ENCODE assay signal across 21 cellular contexts in the genomic region with DNA sequence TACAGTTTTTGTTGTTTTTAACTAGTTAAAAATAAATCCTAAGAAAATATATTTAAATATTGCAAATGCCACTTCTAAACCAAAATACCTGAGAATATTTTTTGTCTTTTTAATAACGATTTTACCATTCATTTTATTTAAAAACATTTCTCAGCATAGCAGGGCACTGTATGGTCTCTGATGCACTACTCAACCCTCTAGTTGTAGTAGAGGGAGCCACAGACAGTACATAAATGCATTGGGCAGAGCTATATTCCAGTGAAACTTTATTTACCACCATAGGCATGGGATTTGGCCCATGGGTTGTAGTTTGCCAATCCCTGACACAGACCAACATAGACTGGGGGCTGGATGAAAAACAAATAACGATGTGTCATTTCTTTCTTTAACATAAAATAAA.
A peak's percentile ranks its signal among the peaks of the same experiment; 100 is the strongest.
DNase-seq lines count a peak whose midpoint lies in the region; ATAC-seq, FAIRE-seq and TF ChIP-seq lines count a peak whose summit lies in the region.
"Had no signal": no experiment of that assay in that cellular context is flagged by ENCODE, and none has a peak within 500 bp of the region (broad histone marks: within the 10 kb centered on the region; RNA-seq: fewer than 3 reads in every experiment).

No MANE protein-coding gene starts in this region.

- H3K4me1 Mint-ChIP-seq in H9 = peaks cover 0 to 3% of the 10 kb centered on the region in 2 experiments; a peak in 1 of 4 replicates
- H3K4me1 Mint-ChIP-seq in stimulated activated memory B cell treated with anti-CD40 and anti-IgM and Interleukin-4, amounts not matched to agents 10 μg/mL and 1 μg/mL and 100 μg/mL, for 72 hours = peaks cover 25% of the 10 kb centered on the region
- H3K4me1 Mint-ChIP-seq: CD4-positive, alpha-beta memory T cell had no signal

- no peak overlapping the region for H3K4me3 Mint-ChIP-seq in H9
- no peak overlapping the region for H3K4me3 Mint-ChIP-seq in stimulated activated memory B cell treated with anti-CD40 and anti-IgM and Interleukin-4, amounts not matched to agents 10 μg/mL and 1 μg/mL and 100 μg/mL, for 72 hours
- H3K4me3 Mint-ChIP-seq: CD4-positive, alpha-beta memory T cell had no signal

- ATAC-seq in GM12878 = peak; percentile 17
- ATAC-seq in stimulated activated memory B cell treated with anti-CD40 and anti-IgM and Interleukin-4, amounts not matched to agents 10 μg/mL and 1 μg/mL and 100 μg/mL, for 72 hours = no peak
- ATAC-seq: A549 had no signal

- TF ChIP-seq POLR2A in GM12891 (IDR thresholded peaks at IDR 0.05; ENCODE audit: low read depth, low read length) (no peak), GM12878 (IDR thresholded peaks at IDR 0.05; ENCODE audit: low read depth, low read length) (no peak)

- 46% methylated on average over 2 of the region's 2 CpGs for WGBS in GM12878 (ENCODE audit: insufficient coverage, insufficient replicate concordance, low lambda C conversion rate, missing lambda C conversion rate)
- no CpG with 5 or more reads among the region's 2 CpGs for WGBS in H9 (ENCODE audit: extremely low coverage, insufficient read length, low lambda C conversion rate)

- no peak overlapping the region for H4K5ac ChIP-seq in H9 (ENCODE audit: insufficient read length, low read depth, low read length)

- H3K9me3 ChIP-seq in SJCRH30 (replicated peaks) (no peaks in the 10 kb centered on the region), GM12878 (replicated peaks; ENCODE audit: control insufficient read depth, insufficient read depth, low read length) (peaks cover 1% of the 10 kb centered on the region; the same call in 2 of the 3 replicates), H9 (ENCODE audit: control insufficient read depth, low read depth, low read length) (no peaks in the 10 kb centered on the region)
- H3K9me3 ChIP-seq: BE2C had no signal

- H2AFZ ChIP-seq in GM12878 (ENCODE audit: control insufficient read depth, low read depth, low read length) (peak overlapping the region; percentile 45; the same call in 1 of the 2 replicates), H9 (ENCODE audit: low read length) (no peak overlapping the region)

- H2AK5ac ChIP-seq in H9 (ENCODE audit: insufficient read length, low read length) = no peak overlapping the region

- H3K18ac ChIP-seq in H9 (ENCODE audit: insufficient read length, low read depth, low read length) = no peak overlapping the region

- RAD21 ChIA-PET in GM12878 (lab: Charles Lee; ENCODE audit: unreplicated experiment) = interaction anchor here (0.6 to 2.5 kb wide), 11 partner anchors 18 to 386 kb away, joined by 3 to 13 read pairs (median 5); no protein-coding TSS in a partner anchor

- H3K79me2 ChIP-seq in GM12878 (ENCODE audit: control insufficient read depth, insufficient read depth, low read length) (no peaks in the 10 kb centered on the region), H9 (ENCODE audit: insufficient read depth, low read length) (no peaks in the 10 kb centered on the region)

- H4K20me1 ChIP-seq in GM12878 (ENCODE audit: control insufficient read depth, insufficient read depth) (no peaks in the 10 kb centered on the region), H9 (ENCODE audit: control insufficient read depth, insufficient read depth, insufficient read length) (no peaks in the 10 kb centered on the region)
- H4K20me1 ChIP-seq: BLaER1 treated with 17β-estradiol and CSF1 and Interleukin-3, amounts not matched to agents 10 nM and 100 nM had no signal

- CTCF ChIA-PET in GM12878 (lab: Yijun Ruan, JAX) = interaction anchor here (0.8 to 1.8 kb wide), 7 partner anchors 9 to 170 kb away, joined by 3 to 7 read pairs (median 3); no protein-coding TSS in a partner anchor

- no peaks in the 10 kb centered on the region for H3K27me3 Mint-ChIP-seq in H9 (ENCODE audit: low read depth)
- no peaks in the 10 kb centered on the region for H3K27me3 Mint-ChIP-seq in stimulated activated memory B cell treated with anti-CD40 and anti-IgM and Interleukin-4, amounts not matched to agents 10 μg/mL and 1 μg/mL and 100 μg/mL, for 72 hours

- peaks cover 45% of the 10 kb centered on the region for H3K4me1 ChIP-seq in SJCRH30
- H3K4me1 ChIP-seq in GM12878 (ENCODE audit: control insufficient read depth, insufficient read depth, low read length) = peaks cover 37% of the 10 kb centered on the region
- H3K4me1 ChIP-seq in H9 (ENCODE audit: insufficient read depth, low read length) = no peaks in the 10 kb centered on the region

- H3K36me3 ChIP-seq in SJCRH30 = no peaks in the 10 kb centered on the region
- peaks cover 0 to 2% of the 10 kb centered on the region in 2 experiments; a peak in 1 of 4 replicates for H3K36me3 ChIP-seq in GM12878 (ENCODE audit: control insufficient read depth in 2 of 2, insufficient read depth in 2 of 2, low read length in 1 of 2)
- H3K36me3 ChIP-seq: BE2C had no signal

- H3K9ac ChIP-seq in GM12878 (ENCODE audit: control insufficient read depth, insufficient read depth, low read length) (no peak overlapping the region), H9 (ENCODE audit: extremely low read depth, insufficient read length, low read length) (no peak overlapping the region)
- H3K9ac ChIP-seq: BLaER1 treated with 17β-estradiol and CSF1 and Interleukin-3, amounts not matched to agents 10 nM and 100 nM had no signal

- FAIRE-seq in GM12891 (lab: Jason Lieb, UNC) (peak; percentile 13), GM12878 (lab: Jason Lieb, UNC) (no peak)
- FAIRE-seq: A549, H54 had no signal

- H2BK20ac ChIP-seq in H9 (ENCODE audit: low read depth, low read length, poor library complexity, severe bottlenecking) = no peak overlapping the region

- H3K14ac ChIP-seq in H9 (ENCODE audit: insufficient read depth, low read length) = no peak overlapping the region

- no peak for TF ChIP-seq EP300 in GM12878 (IDR thresholded peaks at IDR 0.05; ENCODE audit: borderline replicate concordance in 1 of 2, control insufficient read depth in 1 of 2, low read depth in 2 of 2, low read length in 2 of 2)

- H3K9me3 Mint-ChIP-seq in H9 = peaks cover 2 to 3% of the 10 kb centered on the region in 2 experiments; a peak in 3 of 5 replicates
- no peaks in the 10 kb centered on the region for H3K9me3 Mint-ChIP-seq in stimulated activated memory B cell treated with anti-CD40 and anti-IgM and Interleukin-4, amounts not matched to agents 10 μg/mL and 1 μg/mL and 100 μg/mL, for 72 hours

- no peak overlapping the region for H3K4ac ChIP-seq in H9 (ENCODE audit: low read depth, low read length)

- H2BK12ac ChIP-seq in H9 (ENCODE audit: insufficient read length, low read depth, low read length) = no peak overlapping the region

- no peak overlapping the region for H3K27ac Mint-ChIP-seq in H9
- no peak overlapping the region for H3K27ac Mint-ChIP-seq in stimulated activated memory B cell treated with anti-CD40 and anti-IgM and Interleukin-4, amounts not matched to agents 10 μg/mL and 1 μg/mL and 100 μg/mL, for 72 hours
- H3K27ac Mint-ChIP-seq: CD4-positive, alpha-beta memory T cell had no signal

- H3K27ac ChIP-seq in SJCRH30 (peak overlapping the region; percentile 96), GM12878 (ENCODE audit: control insufficient read depth, insufficient read depth) (peak overlapping the region; percentile 17), H9 (ENCODE audit: insufficient read length, low read depth, low read length) (no peak overlapping the region)
- H3K27ac ChIP-seq: A549; BLaER1 treated with 17β-estradiol and CSF1 and Interleukin-3, amounts not matched to agents 10 nM and 100 nM had no signal

- H4K8ac ChIP-seq in H9 (replicated peaks; ENCODE audit: insufficient read length, low read depth, low read length) = no peak overlapping the region

- no peak overlapping the region for H2BK15ac ChIP-seq in H9 (ENCODE audit: low read depth, low read length)

- no peak overlapping the region for H4K91ac ChIP-seq in H9 (ENCODE audit: insufficient read length, low read depth, low read length)

- TF ChIP-seq RAD21 in GM12878 (IDR thresholded peaks at IDR 0.05; ENCODE audit: insufficient read depth, low read depth, low read length) = no peak

- no peak for TF ChIP-seq CTCF in GM12878 (IDR thresholded peaks at IDR 0.05 in 2 of 3, conservative IDR thresholded peaks at IDR 0.05 in 1 of 3; ENCODE audit: control insufficient read depth in 2 of 3, extremely low read depth in 1 of 3, insufficient read depth in 1 of 3, low read depth in 3 of 3, low read length in 3 of 3)
- no peak for TF ChIP-seq CTCF in H9 (conservative IDR thresholded peaks at IDR 0.05)

- H3K23me2 ChIP-seq in H9 (ENCODE audit: insufficient read length, low read depth, low read length, poor library complexity, severe bottlenecking) = peaks cover under 1% of the 10 kb centered on the region

- H2BK5ac ChIP-seq in H9 (ENCODE audit: insufficient read length, low read length) = no peak overlapping the region

- in situ Hi-C loops in GM12878 (cut with MboI) = no loop called here

- no peak overlapping the region for H3K56ac ChIP-seq in H9 (ENCODE audit: insufficient read length, low read depth, low read length)

- H3K79me1 ChIP-seq in H9 (ENCODE audit: insufficient read depth, low read depth, low read length, poor library complexity, severe bottlenecking) = no peaks in the 10 kb centered on the region

- no peak overlapping the region for H3T11ph ChIP-seq in H9 (ENCODE audit: low read length)

- intact Hi-C loops in GM12878 (cut with micrococcal nuclease; ENCODE audit: unreplicated experiment) = loop anchor here (5.0 kb wide), 4 partner anchors 61 to 389 kb away; partner anchors contain the start of genes UBE2E1 and UBE2E2

- H3K4me3 ChIP-seq in SJCRH30 = 0 out of 2 replicates have a peak overlapping the region, but pooled peaks have one; percentile 20
- H3K4me3 ChIP-seq in GM12878 = no peak overlapping the region
- H3K4me3 ChIP-seq: A549; BLaER1 treated with 17β-estradiol and CSF1 and Interleukin-3, amounts not matched to agents 10 nM and 100 nM had no signal

- H3K23ac ChIP-seq in H9 (ENCODE audit: insufficient read length, low read depth, low read length) = no peak overlapping the region

- SMC1A ChIA-PET in GM12878 (lab: Charles Lee; ENCODE audit: uncharacterized antibody, unreplicated experiment) = interaction anchor here (0.7 to 3.6 kb wide), 19 partner anchors 14 to 372 kb away, joined by 3 to 24 read pairs (median 5); no protein-coding TSS in a partner anchor

- no peak for DNase-seq in GM12891 (ENCODE audit: insufficient read length, low spot score)
- peak in 1 of 2 experiments; percentile 58 for DNase-seq in SJCRH30
- no peak for DNase-seq in GM12878 (ENCODE audit: low read depth, low spot score)
- DNase-seq in stimulated activated CD8-positive, alpha-beta memory T cell treated with anti-CD3 and anti-CD28 coated beads, Interleukin-4, amount 100 ng/mL, for 48 hours = no peak
- DNase-seq in H9 = no peak
- DNase-seq: 8988T; ACHN; AML-193; Calu3; CD4-positive, alpha-beta memory T cell; COR-L47; DMS53; DMS79 treated with DMSO at 0.1 percent for 48 hours; GF-D8; GOT3; HCEC 1CT had no signal

- H2BK120ac ChIP-seq in H9 (ENCODE audit: low read depth, low read length, poor library complexity, severe bottlenecking) = no peak overlapping the region

- POLR2A ChIA-PET in GM12878 (lab: Charles Lee) = no interaction called here

- H3K27me3 ChIP-seq in SJCRH30 (no peaks in the 10 kb centered on the region), GM12878 (replicated peaks in 1 of 2; ENCODE audit: control insufficient read depth in 2 of 2, insufficient read depth in 2 of 2, low read length in 1 of 2) (no peaks in the 10 kb centered on the region), H9 (ENCODE audit: insufficient read depth, low read length) (no peaks in the 10 kb centered on the region)
- H3K27me3 ChIP-seq: BE2C; BLaER1 treated with 17β-estradiol and CSF1 and Interleukin-3, amounts not matched to agents 10 nM and 100 nM had no signal

- peaks cover 2 to 4% (median 3%) of the 10 kb centered on the region in 3 experiments; a peak in 6 of 7 replicates for H3K36me3 Mint-ChIP-seq in H9 (ENCODE audit: insufficient read depth in 1 of 3, low read depth in 3 of 3)
- H3K36me3 Mint-ChIP-seq in stimulated activated memory B cell treated with anti-CD40 and anti-IgM and Interleukin-4, amounts not matched to agents 10 μg/mL and 1 μg/mL and 100 μg/mL, for 72 hours = peaks cover 41% of the 10 kb centered on the region
- H3K36me3 Mint-ChIP-seq: CD4-positive, alpha-beta memory T cell had no signal

- no TSS peak for BruUV-seq in GM12878 (replicated peaks; lab: Mats Ljungman, UMichigan)

- H3K4me2 ChIP-seq in GM12878 (ENCODE audit: control insufficient read depth, insufficient read depth) (no peak overlapping the region), H9 (ENCODE audit: insufficient read depth, insufficient read length, low read length) (no peak overlapping the region)
- H3K4me2 ChIP-seq: A549; BLaER1 treated with 17β-estradiol and CSF1 and Interleukin-3, amounts not matched to agents 10 nM and 100 nM had no signal
